ENCODE assay signal across 8 cellular contexts in the genomic region with DNA sequence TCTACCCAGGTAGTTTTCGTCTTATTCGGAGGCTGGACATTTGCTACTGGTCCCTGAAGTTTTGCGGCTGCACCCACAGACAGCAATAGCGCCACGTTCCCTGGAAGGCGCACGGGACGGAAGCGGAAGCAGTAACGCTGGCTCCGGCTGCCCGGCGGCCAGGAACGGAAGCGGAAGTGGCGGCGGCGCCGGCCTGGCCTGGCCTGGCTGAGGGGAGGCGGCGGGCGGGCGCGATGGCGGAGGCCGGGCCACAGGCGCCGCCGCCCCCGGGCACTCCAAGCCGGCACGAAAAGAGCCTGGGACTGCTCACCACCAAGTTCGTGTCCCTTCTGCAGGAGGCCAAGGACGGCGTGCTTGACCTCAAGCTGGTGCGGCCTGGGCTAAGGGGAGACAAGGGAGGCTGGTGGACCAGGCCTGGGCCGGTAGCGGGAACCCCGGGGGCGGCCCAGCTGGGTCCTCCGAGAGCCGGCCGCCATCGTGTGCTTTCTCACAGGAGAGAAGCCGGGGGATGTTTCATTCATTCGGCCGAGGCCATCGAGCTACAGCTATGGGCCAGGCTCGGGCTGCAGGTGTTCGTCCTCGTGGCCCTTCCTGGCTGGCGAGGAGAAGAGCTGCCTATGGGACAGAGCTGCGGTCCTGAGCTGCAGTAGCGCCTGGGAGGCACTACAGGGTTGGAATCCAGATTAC. TPM values are rescaled to one million over a fixed set of nuclear protein-coding genes. Genes with fewer than 3 reads are reported as not detected.
A peak's percentile ranks its signal among the peaks of the same experiment; 100 is the strongest.
DNase-seq lines count a peak whose midpoint lies in the region; ATAC-seq lines count a peak whose summit lies in the region.

A gene with protein sequence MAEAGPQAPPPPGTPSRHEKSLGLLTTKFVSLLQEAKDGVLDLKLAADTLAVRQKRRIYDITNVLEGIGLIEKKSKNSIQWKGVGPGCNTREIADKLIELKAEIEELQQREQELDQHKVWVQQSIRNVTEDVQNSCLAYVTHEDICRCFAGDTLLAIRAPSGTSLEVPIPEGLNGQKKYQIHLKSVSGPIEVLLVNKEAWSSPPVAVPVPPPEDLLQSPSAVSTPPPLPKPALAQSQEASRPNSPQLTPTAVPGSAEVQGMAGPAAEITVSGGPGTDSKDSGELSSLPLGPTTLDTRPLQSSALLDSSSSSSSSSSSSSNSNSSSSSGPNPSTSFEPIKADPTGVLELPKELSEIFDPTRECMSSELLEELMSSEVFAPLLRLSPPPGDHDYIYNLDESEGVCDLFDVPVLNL (plus strand): TSS at position 161 of the 687 bp plus-strand sequence. CDS start 73 bp downstream, at position 234.

- H3K27ac Mint-ChIP-seq in CD4-positive, alpha-beta memory T cell: peak within 1 kb of the TSS; percentile 84 to 95 (median 91)

- H4K91ac ChIP-seq in mesenchymal stem cell (ENCODE audit: low read length): peak within 1 kb of the TSS; percentile 1

- H3K27me3 Mint-ChIP-seq in CD4-positive, alpha-beta memory T cell: no peaks in the 10 kb centered on the region

- H2BK120ac ChIP-seq in mesenchymal stem cell (ENCODE audit: low read depth, low read length): no peak within 1 kb of the TSS

- peaks cover 24% of the 10 kb centered on the region for H3K79me1 ChIP-seq in mesenchymal stem cell (replicated peaks; ENCODE audit: low read length, poor library complexity, severe bottlenecking)

- H3K27me3 ChIP-seq in CD4-positive, alpha-beta memory T cell (ENCODE audit: insufficient read depth, low read length): no peaks in the 10 kb centered on the region
- no peaks in the 10 kb centered on the region for H3K27me3 ChIP-seq in effector memory CD4-positive, alpha-beta T cell (replicated peaks; ENCODE audit: control insufficient read depth, insufficient read depth, low read length, poor library complexity, severe bottlenecking)
- H3K27me3 ChIP-seq in mesenchymal stem cell (ENCODE audit: control insufficient read depth in 1 of 2, insufficient read depth in 1 of 2, low read length in 2 of 2): no peaks in the 10 kb centered on the region

- peak within 1 kb of the TSS; percentile 89 to 95 for H3K18ac ChIP-seq in mesenchymal stem cell (ENCODE audit: low read depth in 1 of 2, low read length in 2 of 2)

- no peak within 1 kb of the TSS for H3K23ac ChIP-seq in mesenchymal stem cell (ENCODE audit: low read length in 2 of 2)

- peak; percentile 91 for ATAC-seq in GM19397 (IDR thresholded peaks at IDR 0.05; ENCODE audit: unreplicated experiment)

- peak within 1 kb of the TSS; percentile 80 for H3K27ac ChIP-seq in CD4-positive, alpha-beta memory T cell (ENCODE audit: low read depth, low read length)
- H3K27ac ChIP-seq in effector memory CD4-positive, alpha-beta T cell (ENCODE audit: insufficient read depth, low read length, poor library complexity, severe bottlenecking): peak within 1 kb of the TSS; percentile 85
- no peak within 1 kb of the TSS for H3K27ac ChIP-seq in mesenchymal stem cell (ENCODE audit: low read length, poor library complexity, severe bottlenecking)

- no peaks in the 10 kb centered on the region for H3K9me3 ChIP-seq in CD4-positive, alpha-beta memory T cell (ENCODE audit: control insufficient read depth in 1 of 2, low read length in 2 of 2)
- H3K9me3 ChIP-seq in effector memory CD4-positive, alpha-beta T cell (ENCODE audit: control insufficient read depth, low read length): no peaks in the 10 kb centered on the region
- no peaks in the 10 kb centered on the region for H3K9me3 ChIP-seq in mesenchymal stem cell (ENCODE audit: control insufficient read depth, low read length)

- peak within 1 kb of the TSS; percentile 97 for H4K8ac ChIP-seq in mesenchymal stem cell (ENCODE audit: low read length)

- H3K36me3 Mint-ChIP-seq in CD4-positive, alpha-beta memory T cell: peaks cover 17 to 44% of the 10 kb centered on the region in 2 donors

- peak within 1 kb of the TSS; percentile 81 for H3K4me2 ChIP-seq in mesenchymal stem cell (ENCODE audit: low read length, poor library complexity, severe bottlenecking)

- H3K4me1 Mint-ChIP-seq in CD4-positive, alpha-beta memory T cell: peaks cover 24 to 50% (median 41%) of the 10 kb centered on the region in 4 donors

- no peak within 1 kb of the TSS for H2BK5ac ChIP-seq in mesenchymal stem cell (ENCODE audit: low read depth, low read length, poor library complexity, severe bottlenecking)

- POLR2A ChIA-PET in CD4-positive, alpha-beta memory T cell (lab: Charles Lee; ENCODE audit: partially characterized antibody): interaction anchor here (0.7 to 2.4 kb wide), 16 partner anchors 10 to 299 kb away, joined by 3 to 15 read pairs (median 4); a partner anchor contains a TSS
- POLR2A ChIA-PET in activated CD8-positive, alpha-beta memory T cell treated with anti-CD3 and anti-CD28 coated beads for 36 hours (lab: Charles Lee): interaction anchor here (0.6 to 0.7 kb wide), 2 partner anchors 16 to 117 kb away, joined by 3 to 5 read pairs; no protein-coding TSS in a partner anchor

- H2AFZ ChIP-seq in mesenchymal stem cell (ENCODE audit: low read depth, low read length): peak within 1 kb of the TSS; percentile 81

- H2AK5ac ChIP-seq in mesenchymal stem cell (ENCODE audit: low read length, severe bottlenecking): no peak within 1 kb of the TSS

- peaks cover 34% of the 10 kb centered on the region for H3K36me3 ChIP-seq in CD4-positive, alpha-beta memory T cell (ENCODE audit: insufficient read depth, low read length)
- H3K36me3 ChIP-seq in effector memory CD4-positive, alpha-beta T cell (ENCODE audit: control insufficient read depth, insufficient read depth, low read length): peaks cover 29% of the 10 kb centered on the region
- H3K36me3 ChIP-seq in mesenchymal stem cell (ENCODE audit: control insufficient read depth in 1 of 2, insufficient read depth in 2 of 2, low read depth in 1 of 2, low read length in 2 of 2): peaks cover 40% of the 10 kb centered on the region in 2 experiments

- peak within 1 kb of the TSS; percentile 98 for H3K9ac ChIP-seq in mesenchymal stem cell (ENCODE audit: low read length)

- peak within 1 kb of the TSS; percentile 62 to 88 for H3K4ac ChIP-seq in mesenchymal stem cell (ENCODE audit: low read depth in 1 of 2, low read length in 2 of 2)

- H2BK12ac ChIP-seq in mesenchymal stem cell (ENCODE audit: low read length in 2 of 2): no peak within 1 kb of the TSS

- DNase-seq in CD4-positive, alpha-beta memory T cell: peak; percentile 80 to 85 (median 83)
- DNase-seq in HK-2 (ENCODE audit: unreplicated experiment) (peak; percentile 90), NOMO-1 (lab: John Stamatoyannopoulos, UW; ENCODE audit: unreplicated experiment in 2 of 2) (peak; percentile 91 to 95), mesenchymal stem cell (peak; percentile 93)
- DNase-seq in effector memory CD4-positive, alpha-beta T cell: peak; percentile 72 to 81 (median 75)
- DNase-seq in stimulated activated CD8-positive, alpha-beta memory T cell treated with anti-CD3 and anti-CD28 coated beads, Interleukin-12 subunit alpha, Interleukin-12 subunit beta, amount 100 ng/mL, for 24 hours (ENCODE audit: extremely low read depth): peak; percentile 70

- WGBS in mesenchymal stem cell: under 1% methylated on average over 54 of the region's 54 CpGs

- H3K9me3 Mint-ChIP-seq in CD4-positive, alpha-beta memory T cell: peaks cover 0 to 2% (median 0%) of the 10 kb centered on the region in 8 donors

- H2BK15ac ChIP-seq in mesenchymal stem cell (ENCODE audit: low read depth, poor library complexity, severe bottlenecking): no peak within 1 kb of the TSS

- H3K4me3 ChIP-seq in CD4-positive, alpha-beta memory T cell (ENCODE audit: low read length in 2 of 2): peak within 1 kb of the TSS; percentile 84 to 87
- peak within 1 kb of the TSS; percentile 73 for H3K4me3 ChIP-seq in effector memory CD4-positive, alpha-beta T cell (ENCODE audit: insufficient read depth, low read depth, low read length, poor library complexity, severe bottlenecking)
- H3K4me3 ChIP-seq in mesenchymal stem cell (ENCODE audit: insufficient read depth in 1 of 2, low read depth in 1 of 2, low read length in 2 of 2): peak within 1 kb of the TSS; percentile 97 to 99

- H3K4me1 ChIP-seq in CD4-positive, alpha-beta memory T cell (ENCODE audit: insufficient read depth, low read length): peaks cover 30% of the 10 kb centered on the region
- peaks cover 26% of the 10 kb centered on the region for H3K4me1 ChIP-seq in effector memory CD4-positive, alpha-beta T cell (ENCODE audit: control insufficient read depth, insufficient read depth, low read length, poor library complexity, severe bottlenecking)
- H3K4me1 ChIP-seq in mesenchymal stem cell (ENCODE audit: control insufficient read depth, insufficient read depth, low read depth, low read length): peaks cover 26% of the 10 kb centered on the region

- peak within 1 kb of the TSS; percentile 86 to 96 (median 90) for H3K4me3 Mint-ChIP-seq in CD4-positive, alpha-beta memory T cell

- intact Hi-C loops in CD4-positive, alpha-beta memory T cell (cut with micrococcal nuclease): loop anchor here (2.0 kb wide), 2 partner anchors 35 to 55 kb away; a partner anchor contains a TSS

- peak within 1 kb of the TSS in 1 of 2 experiments; percentile 89 for H3K14ac ChIP-seq in mesenchymal stem cell (ENCODE audit: low read length in 2 of 2)

- CTCF ChIA-PET in CD4-positive, alpha-beta memory T cell (lab: Charles Lee; ENCODE audit: partially characterized antibody): interaction anchor here (1.1 to 1.7 kb wide), 4 partner anchors 9 to 35 kb away, joined by 3 to 4 read pairs (median 4); a partner anchor contains a TSS
- CTCF ChIA-PET in activated CD8-positive, alpha-beta memory T cell treated with anti-CD3 and anti-CD28 coated beads for 36 hours (lab: Charles Lee): interaction anchor here (0.5 to 1.4 kb wide), 8 partner anchors 9 to 235 kb away, joined by 3 to 4 read pairs (median 3); no protein-coding TSS in a partner anchor

RNA-seq across cellular contexts. Expression of the gene that starts here (rescaled TPM):
- 10 to 100 TPM; 87.3 to 91.3 TPM for total RNA-seq in CD4-positive, alpha-beta memory T cell
- 10 to 100 TPM; 53.6 to 81.1 TPM for polyA plus RNA-seq in CD4-positive, alpha-beta memory T cell
- total RNA-seq in activated CD8-positive, alpha-beta memory T cell treated with anti-CD3 and anti-CD28 coated beads for 36 hours: 100 to 1,000 TPM; 146 to 151 TPM
- 40.9 TPM for polyA plus RNA-seq in mesenchymal stem cell (2013, experiment 1 of 2)
- polyA plus RNA-seq in mesenchymal stem cell (2013, experiment 2 of 2): 39.0 TPM
